10 cellular contexts compared by ENCODE assay signal in genomic region chr6:145736854-145737181, GRCh38. TPM values are rescaled to one million over a fixed set of nuclear protein-coding genes. Genes with fewer than 3 reads are reported as not detected.
DNase-seq lines count a peak whose midpoint lies in the region; ATAC-seq and TF ChIP-seq lines count a peak whose summit lies in the region.
"Had no signal": no experiment of that assay in that cellular context is flagged by ENCODE, and none has a peak within 500 bp of the region (broad histone marks: within the 10 kb centered on the region; RNA-seq: fewer than 3 reads in every experiment).

No MANE protein-coding gene starts in this region.

- H3K27me3 Mint-ChIP-seq in brain, result no peaks in the 10 kb centered on the region

- no peaks in the 10 kb centered on the region for H3K9me3 ChIP-seq in cardiac muscle cell (ENCODE audit: low read depth)
- no peaks in the 10 kb centered on the region for H3K9me3 ChIP-seq in right cardiac atrium (ENCODE audit: control insufficient read depth, low read length)
- no peaks in the 10 kb centered on the region for H3K9me3 ChIP-seq in muscle layer of colon (ENCODE audit: low read length)
- H3K9me3 ChIP-seq in uterus, result no peaks in the 10 kb centered on the region

- H3K27me3 ChIP-seq in cardiac muscle cell, result no peaks in the 10 kb centered on the region
- H3K27me3 ChIP-seq in right cardiac atrium (ENCODE audit: control insufficient read depth, insufficient read depth), result no peaks in the 10 kb centered on the region
- H3K27me3 ChIP-seq in muscle layer of colon (ENCODE audit: control insufficient read depth in 1 of 2, insufficient read depth in 2 of 2, low read length in 2 of 2), result no peaks in the 10 kb centered on the region
- H3K27me3 ChIP-seq in uterus, result no peaks in the 10 kb centered on the region

- no peaks in the 10 kb centered on the region for H3K36me3 ChIP-seq in cardiac muscle cell
- no peaks in the 10 kb centered on the region for H3K36me3 ChIP-seq in muscle layer of colon (ENCODE audit: insufficient read depth, low read length)
- no peaks in the 10 kb centered on the region for H3K36me3 ChIP-seq in uterus

- H3K4me1 Mint-ChIP-seq in brain, result peaks cover 37% of the 10 kb centered on the region

- H3K4me1 ChIP-seq in cardiac muscle cell (ENCODE audit: low read depth), result peaks cover 17% of the 10 kb centered on the region
- H3K4me1 ChIP-seq in right cardiac atrium (ENCODE audit: control insufficient read depth, insufficient read depth, low read length), result no peaks in the 10 kb centered on the region
- peaks cover 22% of the 10 kb centered on the region for H3K4me1 ChIP-seq in muscle layer of colon (ENCODE audit: insufficient read depth, low read length)
- H3K4me1 ChIP-seq in uterus, result peaks cover 0 to 13% of the 10 kb centered on the region in 2 donors

- TF ChIP-seq CTCF in cardiac muscle cell (IDR thresholded peaks at IDR 0.05; ENCODE audit: low read depth, low read length), result no peak
- TF ChIP-seq CTCF in brain (conservative IDR thresholded peaks at IDR 0.05), result no peak
- TF ChIP-seq CTCF in uterus (IDR thresholded peaks at IDR 0.05), result no peak

- H3K36me3 Mint-ChIP-seq in brain, result peaks cover 22% of the 10 kb centered on the region

- ATAC-seq in right cardiac atrium (no peak), HG02571 (IDR thresholded peaks at IDR 0.05; ENCODE audit: unreplicated experiment) (no peak)

- H3K27ac ChIP-seq in cardiac muscle cell (peak overlapping the region; percentile 89), right cardiac atrium (ENCODE audit: low read length) (no peak overlapping the region), muscle layer of colon (ENCODE audit: low read depth, low read length) (peak overlapping the region; percentile 98), uterus (peak overlapping the region; percentile 98 to 99)

- peak; percentile 14 to 61 for DNase-seq in cardiac muscle cell (ENCODE audit: low read depth in 1 of 2, low spot score in 1 of 2)
- no peak for DNase-seq in right cardiac atrium
- DNase-seq in uterus, result peak in 1 of 2 donors; percentile 15
- no peak for DNase-seq in DMS114 treated with DMSO at 0.1 percent for 48 hours (lab: John Stamatoyannopoulos, UW; ENCODE audit: unreplicated experiment)
- no peak for DNase-seq in NCI-H128 (lab: John Stamatoyannopoulos, UW; ENCODE audit: unreplicated experiment)
- DNase-seq: mesendoderm, Right ventricle myocardium superior had no signal

- H3K9ac ChIP-seq in muscle layer of colon (ENCODE audit: low read length), result peak overlapping the region; percentile 74

- peak overlapping the region; percentile 54 to 97 (median 80) for H3K4me3 Mint-ChIP-seq in brain

- TF ChIP-seq POLR2A in uterus (IDR thresholded peaks at IDR 0.05), result no peak

- intact Hi-C loops in right cardiac atrium (cut with DNase I), result loop anchor here in 2 of 4 donors (5.0 to 10.0 kb wide), 2 partner anchors 75 to 158 kb away; partner anchors contain the start of gene FBXO30 (in 2 of the 2)
- intact Hi-C loops in uterus (cut with DNase I; ENCODE audit: low total_unique reads), result no loop called here

- peak overlapping the region; percentile 51 to 100 (median 93) for H3K27ac Mint-ChIP-seq in brain

- WGBS in right cardiac atrium, result 44% methylated on average over 5 of the region's 5 CpGs

- peaks cover 6 to 19% (median 13%) of the 10 kb centered on the region in 5 experiments for H3K9me3 Mint-ChIP-seq in brain

- H3K4me3 ChIP-seq in cardiac muscle cell (no peak overlapping the region), right cardiac atrium (ENCODE audit: low read length) (no peak overlapping the region), muscle layer of colon (ENCODE audit: low read depth in 1 of 2, low read length in 2 of 2) (peak overlapping the region in 1 of 2 donors; percentile 81), uterus (no peak overlapping the region)

RNA-seq across cellular contexts. Expression of gene EPM2A, which starts 1.5 kb away (rescaled TPM):
- 27.4 and 28.3 TPM in 2 replicates for total RNA-seq in cardiac muscle cell
- polyA plus RNA-seq in cardiac muscle cell, result 23.1 and 23.5 TPM in 2 replicates
- 10 to 100 TPM; 35.0 to 42.3 (median 39.5) TPM for total RNA-seq in right cardiac atrium
- 13.7 TPM for polyA plus RNA-seq in right cardiac atrium
- polyA plus RNA-seq in brain (ENCODE audit: insufficient read depth, low read depth, low replicate concordance), result 13.7 TPM
- total RNA-seq in uterus, result 10 to 100 TPM; 15.4 to 21.8 (median 18.7) TPM

Comparison
In these comparisons a context has a peak if more than half of its experiments do, and no peak if none do; other contexts are left out.
1. DNase-seq: peak in cardiac muscle cell (2 of 2); none in right cardiac atrium (0 of 3), DMS114 treated with DMSO at 0.1 percent for 48 hours (single experiment) and NCI-H128 (single experiment).